In genomic region chr20:47418061-47418616, GRCh38 we compare ENCODE assay signal across 31 cellular contexts.
DNase-seq lines count a peak whose midpoint lies in the region; ATAC-seq and TF ChIP-seq lines count a peak whose summit lies in the region.
"Had no signal": no experiment of that assay in that cellular context is flagged by ENCODE, and none has a peak within 500 bp of the region (broad histone marks: within the 10 kb centered on the region; RNA-seq: fewer than 3 reads in every experiment).

No MANE protein-coding gene starts in this region.

- TF ChIP-seq CTCF in GM23338 (conservative IDR thresholded peaks at IDR 0.05; ENCODE audit: low read depth in 2 of 2) (no peak), RWPE2 (IDR thresholded peaks at IDR 0.05; ENCODE audit: poor library complexity, severe bottlenecking) (no peak), neutrophil (IDR thresholded peaks at IDR 0.05) (no peak), GM10266 (IDR thresholded peaks at IDR 0.05; ENCODE audit: control insufficient read depth, insufficient read depth, low read depth, missing control alignments) (no peak)

- no peak overlapping the region for H3K4me3 ChIP-seq in BLaER1 treated with 17β-estradiol and CSF1 and Interleukin-3, amounts not matched to agents 10 nM and 100 nM
- H3K4me3 ChIP-seq in GM23338 (no peak overlapping the region), RWPE2 (ENCODE audit: severe bottlenecking) (no peak overlapping the region), neutrophil (ENCODE audit: low read depth in 1 of 2, low read length in 1 of 2) (no peak overlapping the region)
- H3K4me3 ChIP-seq: adrenal gland, body of pancreas, psoas muscle, tibial nerve had no signal

- H3K27me3 Mint-ChIP-seq in GM23338 (ENCODE audit: insufficient read depth, low read depth, poor library complexity), result peaks cover 11% of the 10 kb centered on the region

- no peaks in the 10 kb centered on the region for H4K20me1 ChIP-seq in BLaER1 treated with 17β-estradiol and CSF1 and Interleukin-3, amounts not matched to agents 10 nM and 100 nM
- H4K20me1 ChIP-seq in GM23338 (replicated peaks; ENCODE audit: insufficient read depth), result no peaks in the 10 kb centered on the region

- H2AFZ ChIP-seq in GM23338, result peak overlapping the region; percentile 5; the same call in 1 of the 2 replicates

- ATAC-seq in GM23338 (no peak), RWPE2 (ENCODE audit: low read depth) (peak; percentile 71), GM19467 (IDR thresholded peaks at IDR 0.05; ENCODE audit: unreplicated experiment) (no peak)
- ATAC-seq: activated CD4-positive, CD25-positive, alpha-beta regulatory T cell treated with anti-CD3 and anti-CD28 coated beads, Interleukin-2, amount 50 U/mL, for 24 hours; body of pancreas; left lobe of liver; psoas muscle had no signal

- no peaks in the 10 kb centered on the region for H3K79me2 ChIP-seq in GM23338 (replicated peaks; ENCODE audit: insufficient read depth)

- H3K9me3 ChIP-seq in BLaER1 treated with 17β-estradiol and CSF1 and Interleukin-3, amounts not matched to agents 10 nM and 100 nM (replicated peaks in 1 of 11), result no peaks in the 10 kb centered on the region
- H3K9me3 ChIP-seq in RWPE2 (ENCODE audit: severe bottlenecking), result no peaks in the 10 kb centered on the region
- no peaks in the 10 kb centered on the region for H3K9me3 ChIP-seq in neutrophil
- H3K9me3 ChIP-seq: adrenal gland, body of pancreas, psoas muscle, tibial nerve had no signal

- no peak overlapping the region for H3K9ac ChIP-seq in BLaER1 treated with 17β-estradiol and CSF1 and Interleukin-3, amounts not matched to agents 10 nM and 100 nM

- no peak overlapping the region for H3K4me3 Mint-ChIP-seq in GM23338
- H3K4me3 Mint-ChIP-seq: endodermal cell; T-helper 1 cell treated with Interleukin-12 subunit alpha and Interleukin-12 subunit beta and Interleukin-4 antibody, amounts not matched to agents 30 μg/mL and 1 μg/mL, for 36 hours had no signal

- DNase-seq in GM23338 (ENCODE audit: low spot score) (no peak), RWPE2 (ENCODE audit: low spot score) (no peak), GM10266 (ENCODE audit: extremely low spot score) (no peak), hippocampal formation (lab: John Stamatoyannopoulos, UW) (no peak), SHP77 (lab: John Stamatoyannopoulos, UW) (no peak)
- DNase-seq: activated CD4-positive, alpha-beta T cell treated with anti-CD3 and anti-CD28 coated beads, Interleukin-2, amount 50 U/mL, for 48 hours; activated gamma-delta T cell treated with Interleukin-2 at 50 U/mL for 16 hours; activated T-cell treated with anti-CD3 and anti-CD28 coated beads, Interleukin-2, amount 50 U/mL, for 48 hours; adrenal gland; body of pancreas; Calu3; cerebellar nuclear complex; dermis blood vessel endothelial cell; DMS79; endodermal cell; GF-D8; glutamatergic neuron; Karpas-422; mesenchymal stem cell; NCI-H1417 treated with DMSO at 0.1 percent for 48 hours; NCI-H2081; NCI-H345; psoas muscle; stimulated activated CD4-positive, alpha-beta T cell treated with anti-CD3 and anti-CD28 coated beads, Interleukin-4, amount 100 ng/mL, for 24 hours had no signal

- H3K9me3 Mint-ChIP-seq in GM23338, result no peaks in the 10 kb centered on the region
- H3K9me3 Mint-ChIP-seq: T-helper 1 cell treated with Interleukin-12 subunit alpha and Interleukin-12 subunit beta and Interleukin-4 antibody, amounts not matched to agents 30 μg/mL and 1 μg/mL, for 36 hours had no signal

- peaks cover 48 to 77% (median 65%) of the 10 kb centered on the region in 10 experiments for H3K4me1 ChIP-seq in BLaER1 treated with 17β-estradiol and CSF1 and Interleukin-3, amounts not matched to agents 10 nM and 100 nM
- H3K4me1 ChIP-seq in GM23338 (ENCODE audit: insufficient read depth) (peaks cover 7% of the 10 kb centered on the region; the same call in 1 of the 2 replicates), RWPE2 (ENCODE audit: insufficient read depth, poor library complexity, severe bottlenecking) (peaks cover 10% of the 10 kb centered on the region), neutrophil (ENCODE audit: control insufficient read depth in 1 of 2, insufficient read depth in 1 of 2, low read depth in 1 of 2, low read length in 1 of 2) (peaks cover 28 to 46% of the 10 kb centered on the region in 2 experiments)
- H3K4me1 ChIP-seq: adrenal gland had no signal

- no peak overlapping the region for H3K27ac Mint-ChIP-seq in GM23338
- H3K27ac Mint-ChIP-seq: endodermal cell; T-helper 1 cell treated with Interleukin-12 subunit alpha and Interleukin-12 subunit beta and Interleukin-4 antibody, amounts not matched to agents 30 μg/mL and 1 μg/mL, for 36 hours had no signal

- peak overlapping the region in 6 of 11 experiments; percentile 22 to 86 (median 54); a peak in 7 of 22 replicates for H3K27ac ChIP-seq in BLaER1 treated with 17β-estradiol and CSF1 and Interleukin-3, amounts not matched to agents 10 nM and 100 nM
- H3K27ac ChIP-seq in GM23338 (ENCODE audit: low read depth) (no peak overlapping the region), RWPE2 (ENCODE audit: poor library complexity, severe bottlenecking) (peak overlapping the region; percentile 19), neutrophil (peak overlapping the region; percentile 93)
- H3K27ac ChIP-seq: adrenal gland, body of pancreas, psoas muscle, tibial nerve had no signal

- H3K9me2 ChIP-seq in GM23338 (ENCODE audit: insufficient read depth), result no peaks in the 10 kb centered on the region

- no peaks in the 10 kb centered on the region for H3K27me3 ChIP-seq in BLaER1 treated with 17β-estradiol and CSF1 and Interleukin-3, amounts not matched to agents 10 nM and 100 nM
- H3K27me3 ChIP-seq in GM23338 (ENCODE audit: insufficient read depth) (no peaks in the 10 kb centered on the region), RWPE2 (ENCODE audit: insufficient read depth, poor library complexity, severe bottlenecking) (no peaks in the 10 kb centered on the region), neutrophil (no peaks in the 10 kb centered on the region)
- H3K27me3 ChIP-seq: adrenal gland, body of pancreas, tibial nerve had no signal

- H3K4me2 ChIP-seq in BLaER1 treated with 17β-estradiol and CSF1 and Interleukin-3, amounts not matched to agents 10 nM and 100 nM, result peak overlapping the region; percentile 60 to 90 (median 82)
- no peak overlapping the region for H3K4me2 ChIP-seq in GM23338

- H3K36me3 Mint-ChIP-seq in GM23338 (ENCODE audit: low read depth), result no peaks in the 10 kb centered on the region

- peaks cover 8% of the 10 kb centered on the region for H3K4me1 Mint-ChIP-seq in GM23338

- H3F3A ChIP-seq in GM23338 (replicated peaks; ENCODE audit: low read depth), result 0 out of 2 replicates have a peak, but pooled peaks cover 6% of the 10 kb centered on the region

- H3K36me3 ChIP-seq in BLaER1 treated with 17β-estradiol and CSF1 and Interleukin-3, amounts not matched to agents 10 nM and 100 nM, result no peaks in the 10 kb centered on the region
- H3K36me3 ChIP-seq in GM23338 (ENCODE audit: insufficient read depth), result no peaks in the 10 kb centered on the region
- no peaks in the 10 kb centered on the region for H3K36me3 ChIP-seq in RWPE2 (ENCODE audit: low read depth)
- no peaks in the 10 kb centered on the region for H3K36me3 ChIP-seq in neutrophil
- H3K36me3 ChIP-seq: adrenal gland, tibial nerve had no signal

TF ChIP-seq in GM23338, 12 proteins besides CTCF, POLR2A, EP300 and RAD21 (continues in another document):
- TF ChIP-seq ETS1 (IDR thresholded peaks at IDR 0.05), result no peak
